ENCODE assay signal across 28 cellular contexts in the genomic region with DNA sequence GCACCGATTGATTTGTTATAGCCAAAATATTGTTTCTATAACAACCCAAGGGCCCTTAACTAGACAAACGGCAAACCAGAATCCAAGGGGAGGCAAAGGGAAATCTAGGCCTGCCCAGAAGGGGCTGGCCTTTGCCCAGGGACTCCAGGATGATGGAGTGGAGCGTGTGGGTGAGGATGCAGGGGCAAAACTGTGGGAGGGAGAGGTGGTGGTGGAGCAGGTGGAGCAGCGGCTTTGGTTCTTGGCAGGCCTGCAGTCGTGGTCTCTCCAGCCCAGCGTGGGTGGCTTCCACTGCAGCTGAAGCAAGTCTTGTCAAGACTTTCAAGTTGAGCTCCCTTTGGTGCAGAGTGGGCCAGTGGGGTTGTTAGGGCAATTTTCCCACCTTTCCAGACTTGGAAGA.
"Had no signal": no experiment of that assay in that cellular context is flagged by ENCODE, and none has a peak within 500 bp of the region (broad histone marks: within the 10 kb centered on the region; RNA-seq: fewer than 3 reads in every experiment).

No MANE protein-coding gene starts in this region.

- DNase-seq: activated B cell treated with CpG ODN at 0.5 μM for 24 hours; activated CD4-positive, alpha-beta memory T cell treated with anti-CD3 and anti-CD28 coated beads, Interleukin-2, amount 10 ng/mL, durations not matched to agents 7 days and 5 days; activated CD4-positive, alpha-beta T cell treated with anti-CD3 and anti-CD28 coated beads for 4 hours; activated CD4-positive, CD25-positive, alpha-beta regulatory T cell treated with anti-CD3 and anti-CD28 coated beads, Interleukin-2, amount 50 U/mL, for 72 hours; activated CD8-positive, alpha-beta memory T cell treated with anti-CD3 and anti-CD28 coated beads for 24 hours; activated CD8-positive, alpha-beta memory T cell treated with anti-CD3 and anti-CD28 coated beads, Interleukin-2, amount 10 ng/mL, durations not matched to agents 7 days and 5 days; activated CD8-positive, alpha-beta memory T cell treated with anti-CD3 and anti-CD28 coated beads, Interleukin-2, amount 50 U/mL, for 48 hours; activated effector memory CD4-positive, alpha-beta T cell treated with Interleukin-2 at 50 U/mL for 16 hours; activated naive CD4-positive, alpha-beta T cell treated with anti-CD3 and anti-CD28 coated beads, Interleukin-2, amount 50 U/mL, for 16 hours; activated naive CD8-positive, alpha-beta T cell treated with anti-CD3 and anti-CD28 coated beads for 36 hours; activated T-cell treated with anti-CD3 and anti-CD28 coated beads, Interleukin-2, amount 50 U/mL, for 48 hours; amniotic stem cell; aorta; brain microvascular endothelial cell; NCI-H1092 treated with DMSO at 0.1 percent for 48 hours; NCI-H146; NCI-H1930; NCI-H2081 treated with DMSO at 0.1 percent for 48 hours; NCI-H226; NCI-H510A treated with DMSO at 0.1 percent for 48 hours; NCI-H526 treated with DMSO at 0.1 percent for 48 hours; NK-92 treated with Interleukin-12 subunit alpha and Interleukin-12 subunit beta, amount 100 ng/mL, for 24 hours; PC-3; Peyer's patch; RPMI8226; SHP77 treated with DMSO at 0.1 percent for 48 hours; SK-N-SH; T-helper 9 cell had no signal

- ATAC-seq: activated CD8-positive, alpha-beta memory T cell treated with anti-CD3 and anti-CD28 coated beads, Interleukin-2, amount 10 ng/mL, durations not matched to agents 7 days and 5 days; PC-3 had no signal
